20 cellular contexts compared by ENCODE assay signal in genomic region chr16:4713663-4714501, GRCh38. TPM values are rescaled to one million over a fixed set of nuclear protein-coding genes. Genes with fewer than 3 reads are reported as not detected.
DNase-seq lines count a peak whose midpoint lies in the region; ATAC-seq and TF ChIP-seq lines count a peak whose summit lies in the region.
"Had no signal": no experiment of that assay in that cellular context is flagged by ENCODE, and none has a peak within 500 bp of the region (broad histone marks: within the 10 kb centered on the region; RNA-seq: fewer than 3 reads in every experiment).

No MANE protein-coding gene starts in this region.

- H2AFZ ChIP-seq in hepatocyte: no peak overlapping the region

- peak overlapping the region; percentile 76 for H3K27ac ChIP-seq in HUES48 (ENCODE audit: low read depth, low read length)
- no peak overlapping the region for H3K27ac ChIP-seq in iPS-20b (ENCODE audit: low read length)
- H3K27ac ChIP-seq in gastroesophageal sphincter: no peak overlapping the region
- H3K27ac ChIP-seq in hepatocyte: no peak overlapping the region

- H3K4me1 Mint-ChIP-seq in WTC11 (peaks cover 29% of the 10 kb centered on the region), osteocyte (ENCODE audit: unreplicated experiment) (no peaks in the 10 kb centered on the region)

- peak overlapping the region; percentile 97 for H3K27ac Mint-ChIP-seq in WTC11
- no peak overlapping the region for H3K27ac Mint-ChIP-seq in osteocyte (ENCODE audit: unreplicated experiment)

- TF ChIP-seq CTCF in WTC11 (IDR thresholded peaks at IDR 0.05) (no peak), omental fat pad (IDR thresholded peaks at IDR 0.05) (no peak), gastroesophageal sphincter (IDR thresholded peaks at IDR 0.05) (no peak), osteocyte (IDR thresholded peaks at IDR 0.05) (no peak), hepatocyte (IDR thresholded peaks at IDR 0.05; ENCODE audit: poor library complexity) (no peak)

- no peaks in the 10 kb centered on the region for H3K79me2 ChIP-seq in hepatocyte

- H3K9ac ChIP-seq in HUES48 (ENCODE audit: low read depth, low read length) (no peak overlapping the region), iPS-20b (ENCODE audit: low read depth, low read length) (0 out of 2 replicates have a peak overlapping the region, but pooled peaks have one; percentile 24)

- H3K4me2 ChIP-seq in hepatocyte: no peak overlapping the region

- H3K9me3 Mint-ChIP-seq in WTC11 (no peaks in the 10 kb centered on the region), osteocyte (ENCODE audit: unreplicated experiment) (no peaks in the 10 kb centered on the region)
- H3K9me3 Mint-ChIP-seq: CD4-positive, CD25-positive, alpha-beta regulatory T cell had no signal

- H3K27me3 Mint-ChIP-seq in WTC11 (ENCODE audit: low read depth) (no peaks in the 10 kb centered on the region), osteocyte (ENCODE audit: unreplicated experiment) (no peaks in the 10 kb centered on the region)
- H3K27me3 Mint-ChIP-seq: CD4-positive, CD25-positive, alpha-beta regulatory T cell had no signal

- ATAC-seq in WTC11: peak; percentile 89
- ATAC-seq in omental fat pad (ENCODE audit: low FRiP score): peak; percentile 48
- ATAC-seq in gastroesophageal sphincter: no peak
- no peak for ATAC-seq in GM19023 (IDR thresholded peaks at IDR 0.05; ENCODE audit: unreplicated experiment)
- ATAC-seq: HepG2, K562 had no signal

- no peaks in the 10 kb centered on the region for H3K27me3 ChIP-seq in HUES48 (ENCODE audit: control insufficient read depth, insufficient read depth, low read length)
- H3K27me3 ChIP-seq in iPS-20b (ENCODE audit: insufficient read depth, low read length): no peaks in the 10 kb centered on the region
- H3K27me3 ChIP-seq in gastroesophageal sphincter: no peaks in the 10 kb centered on the region
- no peaks in the 10 kb centered on the region for H3K27me3 ChIP-seq in hepatocyte
- H3K27me3 ChIP-seq: MG63 had no signal

- peaks cover 40% of the 10 kb centered on the region for H3K36me3 Mint-ChIP-seq in WTC11
- H3K36me3 Mint-ChIP-seq in osteocyte (ENCODE audit: unreplicated experiment): peaks cover 38% of the 10 kb centered on the region

- H3K4me1 ChIP-seq in HUES48 (ENCODE audit: control insufficient read depth, insufficient read depth, low read length) (peaks cover 20% of the 10 kb centered on the region), iPS-20b (ENCODE audit: insufficient read depth, low read length) (peaks cover 17% of the 10 kb centered on the region; the same call in 1 of the 2 replicates), gastroesophageal sphincter (no peaks in the 10 kb centered on the region), hepatocyte (ENCODE audit: insufficient read depth) (no peaks in the 10 kb centered on the region)

- H3K4me3 Mint-ChIP-seq in WTC11: no peak overlapping the region
- H3K4me3 Mint-ChIP-seq in osteocyte (ENCODE audit: unreplicated experiment): no peak overlapping the region
- H3K4me3 Mint-ChIP-seq: CD4-positive, CD25-positive, alpha-beta regulatory T cell had no signal

- no peak for TF ChIP-seq EP300 in gastroesophageal sphincter (IDR thresholded peaks at IDR 0.05)

- H3K9me2 ChIP-seq in hepatocyte (replicated peaks; ENCODE audit: insufficient read depth): no peaks in the 10 kb centered on the region

- TF ChIP-seq POLR2A in gastroesophageal sphincter (IDR thresholded peaks at IDR 0.05): no peak

- H3K36me3 ChIP-seq in HUES48 (ENCODE audit: control insufficient read depth, insufficient read depth, low read length) (peaks cover 49% of the 10 kb centered on the region), iPS-20b (ENCODE audit: insufficient read depth, low read depth, low read length) (peaks cover 53% of the 10 kb centered on the region), gastroesophageal sphincter (peaks cover 0 to 88% of the 10 kb centered on the region in 2 donors), hepatocyte (replicated peaks; ENCODE audit: insufficient read depth, low read depth) (no peaks in the 10 kb centered on the region)

- 78% methylated on average over 4 to 6 of the region's 18 CpGs for WGBS in gastroesophageal sphincter (ENCODE audit: low coverage in 1 of 2), 2 donors
- WGBS in hepatocyte (ENCODE audit: low lambda C conversion rate, missing lambda C conversion rate): 87% methylated on average over 18 of the region's 18 CpGs

- H3K9me3 ChIP-seq in HUES48 (ENCODE audit: control insufficient read depth, insufficient read depth, low read length): no peaks in the 10 kb centered on the region
- no peaks in the 10 kb centered on the region for H3K9me3 ChIP-seq in iPS-20b (ENCODE audit: insufficient read depth, low read depth, low read length)
- no peaks in the 10 kb centered on the region for H3K9me3 ChIP-seq in gastroesophageal sphincter
- no peaks in the 10 kb centered on the region for H3K9me3 ChIP-seq in hepatocyte (ENCODE audit: low read depth)
- H3K9me3 ChIP-seq: MG63 had no signal

- H3K4me3 ChIP-seq in HUES48 (ENCODE audit: low read depth, low read length) (no peak overlapping the region; the same call in 1 of the 2 replicates), iPS-20b (ENCODE audit: low read length) (peak overlapping the region; percentile 34; the same call in 1 of the 2 replicates), gastroesophageal sphincter (no peak overlapping the region), hepatocyte (no peak overlapping the region)
- H3K4me3 ChIP-seq: K562, MG63 had no signal

- POLR2A ChIA-PET in WTC11 (lab: Charles Lee): no interaction called here

- CTCF ChIA-PET in WTC11 (lab: Charles Lee): interaction anchor here (0.8 to 1.8 kb wide), 3 partner anchors 18 to 63 kb away, joined by 3 to 6 read pairs (median 3); no protein-coding TSS in a partner anchor

- no peaks in the 10 kb centered on the region for H4K20me1 ChIP-seq in hepatocyte (ENCODE audit: insufficient read depth, poor library complexity, severe bottlenecking)

- DNase-seq in WTC11 (ENCODE audit: low spot score): peak; percentile 55
- DNase-seq in omental fat pad (ENCODE audit: low spot score): no peak
- DNase-seq in osteocyte (ENCODE audit: extremely low spot score, unreplicated experiment): no peak
- no peak for DNase-seq in hepatocyte (ENCODE audit: low spot score)
- DNase-seq: CD4-positive, CD25-positive, alpha-beta regulatory T cell; EL; GOT3; MG63; NCI-H1417; NCI-H187 treated with DMSO at 0.1 percent for 48 hours; NCI-H226; NCI-H510A treated with DMSO at 0.1 percent for 48 hours; NCI-H774; NK-92 treated with Interleukin-12 subunit alpha and Interleukin-12 subunit beta, amount 100 ng/mL, for 24 hours had no signal

TF ChIP-seq in WTC11, 78 proteins besides CTCF, POLR2A, EP300 and RAD21:
- TF ChIP-seq FOXP4 (CRISPR knock-in tag; IDR thresholded peaks at IDR 0.05) (0 out of 2 replicates have a peak, but pooled peaks have one; percentile 35), ELF4 (CRISPR knock-in tag; IDR thresholded peaks at IDR 0.05; ENCODE audit: low read depth) (no peak), FOXK1 (CRISPR knock-in tag; IDR thresholded peaks at IDR 0.05) (0 out of 2 replicates have a peak, but pooled peaks have one; percentile 36)

RNA-seq across cellular contexts. Expression of gene ANKS3, which starts 20.2 kb away (rescaled TPM):
- total RNA-seq in WTC11 (2021): 28.6 to 35.6 TPM (median 31.5 TPM) in 3 replicates
- total RNA-seq in omental fat pad: 10 to 100 TPM; 12.6 to 24.1 (median 17.2) TPM
- total RNA-seq in gastroesophageal sphincter: 10 to 100 TPM; 23.3 to 47.8 (median 27.6) TPM
- total RNA-seq in osteocyte: 30.0 TPM in 2 replicates
- 17.4 and 18.5 TPM in 2 replicates for total RNA-seq in hepatocyte
- 11.7 and 14.8 TPM in 2 replicates for polyA plus RNA-seq in hepatocyte

RNA-seq across cellular contexts. Expression of gene DNAAF8, which starts 20.5 kb away (rescaled TPM):
- total RNA-seq in WTC11 (2021): 0.09 to 0.41 TPM (median 0.14 TPM) in 3 replicates
- 1 to 10 TPM in 2 of 4 donors, under 1 TPM in 2; 0.31 to 1.1 (median 0.87) TPM for total RNA-seq in omental fat pad
- total RNA-seq in gastroesophageal sphincter: under 1 TPM; 0.54 to 0.89 (median 0.65) TPM
- total RNA-seq in osteocyte: 1.2 and 1.7 TPM in 2 replicates
- total RNA-seq in hepatocyte: 0.23 and 0.64 TPM in 2 replicates
- 1.6 and 3.3 TPM in 2 replicates for polyA plus RNA-seq in hepatocyte
- total RNA-seq: CD4-positive, CD25-positive, alpha-beta regulatory T cell; K562 had no signal
- polyA plus RNA-seq: HepG2 had no signal

RNA-seq across cellular contexts. Expression of gene NUDT16L1, which starts 20.5 kb away (rescaled TPM):
- total RNA-seq in WTC11 (2021) (41.8 to 45.8 TPM (median 42.0 TPM) in 3 replicates), omental fat pad (10 to 100 TPM; 12.4 to 26.8 (median 20.9) TPM), gastroesophageal sphincter (10 to 100 TPM; 14.8 to 26.3 (median 21.4) TPM), osteocyte (26.2 and 28.9 TPM in 2 replicates), hepatocyte (40.4 and 54.8 TPM in 2 replicates)
- polyA plus RNA-seq in hepatocyte: 78.8 and 80.5 TPM in 2 replicates

RNA-seq across cellular contexts. Expression of gene ZNF500, which starts 53.1 kb away (rescaled TPM):
- total RNA-seq in WTC11 (2021): 14.3 to 19.9 TPM (median 15.5 TPM) in 3 replicates
- 10 to 100 TPM in 2 of 4 donors, 1 to 10 TPM in 2; 8.9 to 18.6 (median 10.9) TPM for total RNA-seq in omental fat pad
- 10 to 100 TPM; 12.6 to 15.8 (median 13.8) TPM for total RNA-seq in gastroesophageal sphincter
- total RNA-seq in osteocyte: 22.8 and 23.5 TPM in 2 replicates
- total RNA-seq in hepatocyte: 8.7 and 10.4 TPM in 2 replicates
- polyA plus RNA-seq in hepatocyte: 10.6 and 13.3 TPM in 2 replicates

Comparison
In these comparisons a context has a peak if more than half of its experiments do, and no peak if none do; other contexts are left out.
1. ATAC-seq: peak in WTC11 (single experiment) and omental fat pad (single experiment); none in gastroesophageal sphincter (single experiment) and GM19023 (single experiment).